ENCODE assay signal across 28 cellular contexts in genomic region chr1:12284486-12284885, GRCh38.
"Had no signal": no experiment of that assay in that cellular context is flagged by ENCODE, and none has a peak within 500 bp of the region (broad histone marks: within the 10 kb centered on the region; RNA-seq: fewer than 3 reads in every experiment).

No MANE protein-coding gene starts in this region.

- FAIRE-seq: kidney, pancreas, urothelium cell line had no signal

- H3K27me3 ChIP-seq: pancreas, stomach, tibial artery, upper lobe of right lung had no signal

- H3K9me3 ChIP-seq: left ventricle myocardium inferior, mucosa of descending colon, pancreas, prostate gland, stomach, thoracic aorta, tibial artery, upper lobe of right lung had no signal

- DNase-seq: hippocampal formation; kidney; left colon; left ventricle myocardium inferior; midbrain; mucosa of descending colon; naive thymus-derived CD4-positive, alpha-beta T cell; pancreas; posterior cingulate gyrus; retina; right cardiac atrium; stimulated activated CD4-positive, alpha-beta T cell treated with anti-CD3 and anti-CD28 coated beads, Interleukin-12 subunit alpha, Interleukin-12 subunit beta, amount 100 ng/mL, for 4 hours; stimulated activated CD4-positive, alpha-beta T cell treated with anti-CD3 and anti-CD28 coated beads, Interleukin-15, amount 100 ng/mL, for 24 hours; stimulated activated CD4-positive, alpha-beta T cell treated with anti-CD3 and anti-CD28 coated beads, Interleukin-2, amount 100 ng/mL, for 24 hours; stimulated activated CD4-positive, alpha-beta T cell treated with anti-CD3 and anti-CD28 coated beads, Interleukin-4, amount 100 ng/mL, for 1 hour; stimulated activated naive B cell treated with anti-CD40 and anti-IgM and Interleukin-4, amounts not matched to agents 10 μg/mL and 1 μg/mL and 100 μg/mL, for 72 hours; stimulated activated naive CD8-positive, alpha-beta T cell treated with anti-CD3 and anti-CD28 coated beads, Interleukin-15, Interleukin-2, amounts not matched to agents 100 U/mL and 50 U/mL, for 24 hours; stomach; tibial artery; trophoblast cell; upper lobe of right lung had no signal

- H3K4me1 ChIP-seq: pancreas, prostate gland, stomach, tibial artery, upper lobe of right lung had no signal

- H3K36me3 ChIP-seq: prostate gland had no signal

- H3K4me3 ChIP-seq: left ventricle myocardium inferior, lung, mucosa of descending colon, pancreas, prostate gland, skin epidermis, stomach, thoracic aorta, tibial artery, upper lobe of right lung had no signal

- ATAC-seq: left colon; mucosa of descending colon; naive thymus-derived CD4-positive, alpha-beta T cell; natural killer cell treated with Interleukin-12 subunit alpha and Interleukin-12 subunit beta and Interleukin-15 and Interleukin-18, amount 100 ng/mL, for 72 hours; pancreas; right cardiac atrium; sciatic nerve; stimulated activated naive B cell treated with anti-CD40 and anti-IgM and Interleukin-4, amounts not matched to agents 10 μg/mL and 1 μg/mL and 100 μg/mL, for 72 hours; stimulated activated naive CD8-positive, alpha-beta T cell treated with anti-CD3 and anti-CD28 coated beads, Interleukin-15, Interleukin-2, amounts not matched to agents 100 U/mL and 50 U/mL, for 24 hours; upper lobe of right lung had no signal

- H3K27ac ChIP-seq: left ventricle myocardium inferior, pancreas, prostate gland, skin epidermis, stomach, thoracic aorta, tibial artery, upper lobe of right lung had no signal
